ENCODE assay signal across 13 cellular contexts in the genomic region with DNA sequence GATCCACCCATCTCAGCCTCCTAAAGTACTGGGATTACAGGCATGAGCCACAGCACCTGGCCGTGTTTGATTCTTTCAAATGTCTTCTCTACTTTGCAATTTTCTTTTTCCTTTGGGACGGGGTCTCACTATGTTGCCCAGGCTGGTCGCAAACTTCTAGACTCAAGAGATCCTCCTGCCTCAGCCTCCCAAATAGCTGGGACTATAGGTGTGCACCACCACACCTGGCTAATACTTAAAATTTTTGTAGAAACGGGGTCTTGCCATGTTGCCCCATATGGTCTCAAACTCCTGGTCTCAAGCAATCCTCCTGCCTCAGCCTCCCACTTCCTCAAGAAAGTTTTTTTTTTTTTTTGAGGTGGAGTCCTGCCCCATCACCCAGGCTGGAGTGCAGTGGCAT. TPM values are rescaled to one million over a fixed set of nuclear protein-coding genes. Genes with fewer than 3 reads are reported as not detected.
DNase-seq lines count a peak whose midpoint lies in the region; ATAC-seq and TF ChIP-seq lines count a peak whose summit lies in the region.
"Had no signal": no experiment of that assay in that cellular context is flagged by ENCODE, and none has a peak within 500 bp of the region (broad histone marks: within the 10 kb centered on the region; RNA-seq: fewer than 3 reads in every experiment).

No MANE protein-coding gene starts in this region.

- DNase-seq in Calu3 (no peak), neural crest cell (ENCODE audit: low read depth, low spot score) (no peak), GM19238 (ENCODE audit: insufficient read length, low spot score) (no peak), NK-92 (lab: John Stamatoyannopoulos, UW; ENCODE audit: unreplicated experiment) (no peak)
- no peak for DNase-seq in activated naive CD8-positive, alpha-beta T cell treated with anti-CD3 and anti-CD28 coated beads for 36 hours
- DNase-seq: GOT3, hypothalamus, IMR-90, lower lobe of right lung, NCI-H2029 had no signal

- WGBS in HUES64, result 96% methylated on average over 4 of the region's 4 CpGs

- no TSS peak for BruUV-seq in Calu3 (replicated peaks; lab: Mats Ljungman, UMichigan)

- TF ChIP-seq CTCF in Calu3 (IDR thresholded peaks at IDR 0.05; ENCODE audit: unreplicated experiment) (no peak), neural crest cell (conservative IDR thresholded peaks at IDR 0.05) (no peak)

- H3K27ac Mint-ChIP-seq in Calu3 (ENCODE audit: unreplicated experiment) (peak overlapping the region; percentile 77), neural crest cell (ENCODE audit: unreplicated experiment) (no peak overlapping the region)
- H3K27ac Mint-ChIP-seq in activated naive CD8-positive, alpha-beta T cell treated with anti-CD3 and anti-CD28 coated beads for 36 hours, result no peak overlapping the region

- no peaks in the 10 kb centered on the region for H3K27me3 Mint-ChIP-seq in Calu3 (ENCODE audit: unreplicated experiment)
- H3K27me3 Mint-ChIP-seq in activated naive CD8-positive, alpha-beta T cell treated with anti-CD3 and anti-CD28 coated beads for 36 hours, result no peaks in the 10 kb centered on the region
- no peaks in the 10 kb centered on the region for H3K27me3 Mint-ChIP-seq in neural crest cell (ENCODE audit: low read depth)

- CTCF ChIA-PET in Calu3 (lab: Charles Lee), result interaction anchor here (0.7 kb wide), 1 partner anchor 87 kb away, joined by 15 read pairs; no protein-coding TSS in a partner anchor

- H3K4me1 Mint-ChIP-seq in Calu3 (ENCODE audit: low read depth, unreplicated experiment) (peaks cover 12% of the 10 kb centered on the region), neural crest cell (peaks cover 31% of the 10 kb centered on the region)
- peaks cover 32% of the 10 kb centered on the region for H3K4me1 Mint-ChIP-seq in activated naive CD8-positive, alpha-beta T cell treated with anti-CD3 and anti-CD28 coated beads for 36 hours

- H3K36me3 ChIP-seq in HUES64 (ENCODE audit: insufficient read depth, low read length), result peaks cover 58% of the 10 kb centered on the region

- H3K9me3 ChIP-seq in HUES64 (ENCODE audit: insufficient read depth, low read depth, low read length), result no peaks in the 10 kb centered on the region
- H3K9me3 ChIP-seq: lower lobe of right lung had no signal

- H3K27ac ChIP-seq in HUES64 (ENCODE audit: low read depth, low read length), result no peak overlapping the region
- H3K27ac ChIP-seq: lower lobe of right lung had no signal

- H3K4me3 Mint-ChIP-seq in Calu3 (ENCODE audit: low read depth, unreplicated experiment) (peak overlapping the region; percentile 88), neural crest cell (peak overlapping the region; percentile 95)
- peak overlapping the region; percentile 95 for H3K4me3 Mint-ChIP-seq in activated naive CD8-positive, alpha-beta T cell treated with anti-CD3 and anti-CD28 coated beads for 36 hours

- H3K4me1 ChIP-seq in HUES64 (ENCODE audit: insufficient read depth, low read length), result peaks cover 9% of the 10 kb centered on the region; the same call in 1 of the 2 replicates

- peak overlapping the region; percentile 93; the same call in 1 of the 2 replicates for H3K4me3 ChIP-seq in HUES64 (ENCODE audit: low read length)

- no peak overlapping the region for H3K9ac ChIP-seq in HUES64 (ENCODE audit: low read depth, low read length)

- ATAC-seq in HG03025 (IDR thresholded peaks at IDR 0.05; ENCODE audit: low FRiP score, unreplicated experiment), result no peak
- ATAC-seq: GM12878, lower lobe of right lung had no signal

- intact Hi-C loops in Calu3 (cut with micrococcal nuclease; ENCODE audit: unreplicated experiment), result loop anchor here (2.0 kb wide), 1 partner anchor 21 kb away; the partner anchor contains the start of gene SRSF9

- H3K36me3 Mint-ChIP-seq in Calu3 (ENCODE audit: insufficient read depth, unreplicated experiment) (peaks cover 86% of the 10 kb centered on the region), neural crest cell (ENCODE audit: low read depth) (no peaks in the 10 kb centered on the region)
- H3K36me3 Mint-ChIP-seq in activated naive CD8-positive, alpha-beta T cell treated with anti-CD3 and anti-CD28 coated beads for 36 hours, result peaks cover 28% of the 10 kb centered on the region

- H3K9me3 Mint-ChIP-seq in Calu3 (ENCODE audit: low read depth, unreplicated experiment) (no peaks in the 10 kb centered on the region), neural crest cell (no peaks in the 10 kb centered on the region)
- no peaks in the 10 kb centered on the region for H3K9me3 Mint-ChIP-seq in activated naive CD8-positive, alpha-beta T cell treated with anti-CD3 and anti-CD28 coated beads for 36 hours

- no peaks in the 10 kb centered on the region for H3K27me3 ChIP-seq in HUES64 (ENCODE audit: insufficient read depth, low read length)

RNA-seq across cellular contexts. Expression of gene GATC, which starts 1.7 kb away (rescaled TPM):
- total RNA-seq in Calu3 (2022) (29.7 and 43.7 TPM in 2 replicates), neural crest cell (32.0 and 33.8 TPM in 2 replicates)
- 12.6 TPM for polyA plus RNA-seq in HUES64 (2013, experiment 1 of 2)
- 14.1 TPM for polyA plus RNA-seq in HUES64 (2013, experiment 2 of 2)
- 10 to 100 TPM; 25.0 to 30.5 TPM for total RNA-seq in activated naive CD8-positive, alpha-beta T cell treated with anti-CD3 and anti-CD28 coated beads for 36 hours

RNA-seq across cellular contexts. Expression of gene TRIAP1, which starts 1.8 kb away (rescaled TPM):
- total RNA-seq in Calu3 (2022), result 29.4 and 34.4 TPM in 2 replicates
- 70.9 TPM for polyA plus RNA-seq in HUES64 (2013, experiment 1 of 2)
- polyA plus RNA-seq in HUES64 (2013, experiment 2 of 2), result 64.8 TPM
- total RNA-seq in activated naive CD8-positive, alpha-beta T cell treated with anti-CD3 and anti-CD28 coated beads for 36 hours, result 10 to 100 TPM; 64.2 to 64.6 TPM
- total RNA-seq in neural crest cell, result 38.0 and 38.1 TPM in 2 replicates

RNA-seq across cellular contexts. Expression of gene COX6A1, which starts 10.1 kb away (rescaled TPM):
- total RNA-seq in Calu3 (2022) (482 and 487 TPM in 2 replicates), neural crest cell (315 and 320 TPM in 2 replicates)
- 574 TPM for polyA plus RNA-seq in HUES64 (2013, experiment 1 of 2)
- polyA plus RNA-seq in HUES64 (2013, experiment 2 of 2), result 581 TPM
- total RNA-seq in activated naive CD8-positive, alpha-beta T cell treated with anti-CD3 and anti-CD28 coated beads for 36 hours, result 100 to 1,000 TPM; 449 to 455 TPM

RNA-seq across cellular contexts. Expression of gene SRSF9, which starts 21.6 kb away (rescaled TPM):
- total RNA-seq in Calu3 (2022) (284 and 292 TPM in 2 replicates), neural crest cell (350 and 361 TPM in 2 replicates)
- 210 TPM for polyA plus RNA-seq in HUES64 (2013, experiment 1 of 2)
- polyA plus RNA-seq in HUES64 (2013, experiment 2 of 2), result 209 TPM
- 100 to 1,000 TPM; 288 to 292 TPM for total RNA-seq in activated naive CD8-positive, alpha-beta T cell treated with anti-CD3 and anti-CD28 coated beads for 36 hours

RNA-seq across cellular contexts. Expression of gene DYNLL1, which starts 47.9 kb away (rescaled TPM):
- total RNA-seq in Calu3 (2022) (419 and 423 TPM in 2 replicates), neural crest cell (375 and 382 TPM in 2 replicates)
- polyA plus RNA-seq in HUES64 (2013, experiment 1 of 2), result 526 TPM
- polyA plus RNA-seq in HUES64 (2013, experiment 2 of 2), result 516 TPM
- 100 to 1,000 TPM; 214 to 226 TPM for total RNA-seq in activated naive CD8-positive, alpha-beta T cell treated with anti-CD3 and anti-CD28 coated beads for 36 hours
